1 cellular context compared by ENCODE assay signal in genomic region chr1:4284976-4285375, GRCh38.
TF ChIP-seq lines count a peak whose summit lies in the region.

No MANE protein-coding gene starts in this region.

TF ChIP-seq in HEK293, 187 proteins besides CTCF, POLR2A, EP300 and RAD21 (continued from another document):
- TF ChIP-seq ZBTB11 (tag by site-specific recombination; conservative IDR thresholded peaks at IDR 0.05; ENCODE audit: low read depth) = 0 out of 2 replicates have a peak, but pooled peaks have one; percentile 23
- TF ChIP-seq ZNF157 (tag by site-specific recombination; IDR thresholded peaks at IDR 0.05) = no peak
- TF ChIP-seq ZNF426 (tag by site-specific recombination; IDR thresholded peaks at IDR 0.05) = peak; percentile 40
- TF ChIP-seq ZNF555 (tag by site-specific recombination; conservative IDR thresholded peaks at IDR 0.05) = peak; percentile 33
- TF ChIP-seq ZNF211 (tag by site-specific recombination; IDR thresholded peaks at IDR 0.05; ENCODE audit: low read depth) = no peak
- TF ChIP-seq ZNF518A (tag by site-specific recombination; conservative IDR thresholded peaks at IDR 0.05; ENCODE audit: low read depth) = peak; percentile 57; the same call in 1 of the 2 replicates
- TF ChIP-seq ZBTB49 (tag by site-specific recombination; IDR thresholded peaks at IDR 0.05; ENCODE audit: low read depth) = no peak
- TF ChIP-seq ZNF140 (tag by site-specific recombination; IDR thresholded peaks at IDR 0.05) = no peak
- TF ChIP-seq SCRT2 (tag by site-specific recombination; IDR thresholded peaks at IDR 0.05) = no peak
- TF ChIP-seq ZNF623 (tag by site-specific recombination; IDR thresholded peaks at IDR 0.05) = 0 out of 2 replicates have a peak, but pooled peaks have one; percentile 23
TF ChIP-seq in HEK293: peak in this region for 6.
